In genomic region chr21:44918581-44919033, GRCh38 we compare ENCODE assay signal across 11 cellular contexts. TPM values are rescaled to one million over a fixed set of nuclear protein-coding genes. Genes with fewer than 3 reads are reported as not detected.
DNase-seq lines count a peak whose midpoint lies in the region; ATAC-seq lines count a peak whose summit lies in the region.
"Had no signal": no experiment of that assay in that cellular context is flagged by ENCODE, and none has a peak within 500 bp of the region (broad histone marks: within the 10 kb centered on the region; RNA-seq: fewer than 3 reads in every experiment).

No MANE protein-coding gene starts in this region.

- POLR2A ChIA-PET in activated CD4-positive, alpha-beta memory T cell treated with anti-CD3 and anti-CD28 coated beads, Interleukin-2, amount 10 ng/mL, durations not matched to agents 7 days and 5 days (lab: Charles Lee) = interaction anchor here (1.0 to 9.2 kb wide), 4 partner anchors 10 to 35 kb away, joined by 3 to 203 read pairs (median 8); no protein-coding TSS in a partner anchor

- DNase-seq in activated naive CD4-positive, alpha-beta T cell treated with anti-CD3 and anti-CD28 coated beads, Interleukin-2, amount 10 ng/mL, durations not matched to agents 7 days and 5 days = no peak
- no peak for DNase-seq in activated naive CD4-positive, alpha-beta T cell treated with Interleukin-2 at 50 U/mL for 16 hours
- DNase-seq in activated CD4-positive, alpha-beta memory T cell treated with anti-CD3 and anti-CD28 coated beads, Interleukin-2, amount 10 ng/mL, durations not matched to agents 7 days and 5 days = no peak
- DNase-seq in immature natural killer cell = no peak
- no peak for DNase-seq in stimulated activated naive CD8-positive, alpha-beta T cell treated with anti-CD3 and anti-CD28 coated beads, Interleukin-15, amount 100 ng/mL, for 72 hours
- DNase-seq in Ammon's horn (ENCODE audit: low spot score) = no peak
- DNase-seq in substantia nigra (lab: John Stamatoyannopoulos, UW) = no peak
- DNase-seq: Kasumi-1, NCI-H2227 treated with DMSO at 0.1 percent for 48 hours had no signal

- no peak overlapping the region for H3K27ac ChIP-seq in substantia nigra (ENCODE audit: low read depth, low read length, poor library complexity, severe bottlenecking)

- peak overlapping the region; percentile 92 for H3K4me3 Mint-ChIP-seq in activated naive CD4-positive, alpha-beta T cell treated with anti-CD3 and anti-CD28 coated beads, Interleukin-2, amount 10 ng/mL, durations not matched to agents 7 days and 5 days
- peak overlapping the region; percentile 100 for H3K4me3 Mint-ChIP-seq in activated CD4-positive, alpha-beta memory T cell treated with anti-CD3 and anti-CD28 coated beads, Interleukin-2, amount 10 ng/mL, durations not matched to agents 7 days and 5 days
- peak overlapping the region; percentile 85 to 100 (median 100) for H3K4me3 Mint-ChIP-seq in immature natural killer cell
- H3K4me3 Mint-ChIP-seq in stimulated activated naive CD8-positive, alpha-beta T cell treated with anti-CD3 and anti-CD28 coated beads, Interleukin-15, amount 100 ng/mL, for 72 hours = peak overlapping the region; percentile 94 to 99

- H3K27ac Mint-ChIP-seq in activated naive CD4-positive, alpha-beta T cell treated with anti-CD3 and anti-CD28 coated beads, Interleukin-2, amount 10 ng/mL, durations not matched to agents 7 days and 5 days = peak overlapping the region; percentile 83
- H3K27ac Mint-ChIP-seq in activated CD4-positive, alpha-beta memory T cell treated with anti-CD3 and anti-CD28 coated beads, Interleukin-2, amount 10 ng/mL, durations not matched to agents 7 days and 5 days = peak overlapping the region; percentile 85
- peak overlapping the region; percentile 93 to 98 (median 95) for H3K27ac Mint-ChIP-seq in immature natural killer cell
- peak overlapping the region; percentile 6 to 80 for H3K27ac Mint-ChIP-seq in stimulated activated naive CD8-positive, alpha-beta T cell treated with anti-CD3 and anti-CD28 coated beads, Interleukin-15, amount 100 ng/mL, for 72 hours

- peaks cover 79% of the 10 kb centered on the region for H3K4me1 Mint-ChIP-seq in activated naive CD4-positive, alpha-beta T cell treated with anti-CD3 and anti-CD28 coated beads, Interleukin-2, amount 10 ng/mL, durations not matched to agents 7 days and 5 days
- peaks cover 70% of the 10 kb centered on the region for H3K4me1 Mint-ChIP-seq in activated CD4-positive, alpha-beta memory T cell treated with anti-CD3 and anti-CD28 coated beads, Interleukin-2, amount 10 ng/mL, durations not matched to agents 7 days and 5 days
- H3K4me1 Mint-ChIP-seq in immature natural killer cell = peaks cover 81 to 86% of the 10 kb centered on the region in 2 donors
- peaks cover 83% of the 10 kb centered on the region for H3K4me1 Mint-ChIP-seq in stimulated activated naive CD8-positive, alpha-beta T cell treated with anti-CD3 and anti-CD28 coated beads, Interleukin-15, amount 100 ng/mL, for 72 hours

- CTCF ChIA-PET in activated naive CD4-positive, alpha-beta T cell treated with anti-CD3 and anti-CD28 coated beads, Interleukin-2, amount 10 ng/mL, durations not matched to agents 7 days and 5 days (lab: Charles Lee) = interaction anchor here (0.7 to 4.1 kb wide), 5 partner anchors 7 to 220 kb away, joined by 3 to 20 read pairs (median 5); no protein-coding TSS in a partner anchor
- CTCF ChIA-PET in activated CD4-positive, alpha-beta memory T cell treated with anti-CD3 and anti-CD28 coated beads, Interleukin-2, amount 10 ng/mL, durations not matched to agents 7 days and 5 days (lab: Charles Lee) = interaction anchor here (1.0 to 1.8 kb wide), 4 partner anchors 13 to 44 kb away, joined by 3 to 12 read pairs (median 4); no protein-coding TSS in a partner anchor

- no peak for ATAC-seq in stimulated activated naive CD8-positive, alpha-beta T cell treated with anti-CD3 and anti-CD28 coated beads, Interleukin-15, amount 100 ng/mL, for 72 hours
- no peak for ATAC-seq in GM18909 (IDR thresholded peaks at IDR 0.05; ENCODE audit: poor library complexity, unreplicated experiment)

- peaks cover 58% of the 10 kb centered on the region for H3K36me3 Mint-ChIP-seq in activated naive CD4-positive, alpha-beta T cell treated with anti-CD3 and anti-CD28 coated beads, Interleukin-2, amount 10 ng/mL, durations not matched to agents 7 days and 5 days
- peaks cover 71% of the 10 kb centered on the region for H3K36me3 Mint-ChIP-seq in activated CD4-positive, alpha-beta memory T cell treated with anti-CD3 and anti-CD28 coated beads, Interleukin-2, amount 10 ng/mL, durations not matched to agents 7 days and 5 days (ENCODE audit: low read depth)
- H3K36me3 Mint-ChIP-seq in immature natural killer cell = peaks cover 12 to 33% (median 16%) of the 10 kb centered on the region in 3 donors

- H3K9me3 Mint-ChIP-seq in activated naive CD4-positive, alpha-beta T cell treated with anti-CD3 and anti-CD28 coated beads, Interleukin-2, amount 10 ng/mL, durations not matched to agents 7 days and 5 days = no peaks in the 10 kb centered on the region
- H3K9me3 Mint-ChIP-seq in activated CD4-positive, alpha-beta memory T cell treated with anti-CD3 and anti-CD28 coated beads, Interleukin-2, amount 10 ng/mL, durations not matched to agents 7 days and 5 days = no peaks in the 10 kb centered on the region
- no peaks in the 10 kb centered on the region for H3K9me3 Mint-ChIP-seq in immature natural killer cell
- no peaks in the 10 kb centered on the region for H3K9me3 Mint-ChIP-seq in stimulated activated naive CD8-positive, alpha-beta T cell treated with anti-CD3 and anti-CD28 coated beads, Interleukin-15, amount 100 ng/mL, for 72 hours

- no peaks in the 10 kb centered on the region for H3K27me3 Mint-ChIP-seq in activated naive CD4-positive, alpha-beta T cell treated with anti-CD3 and anti-CD28 coated beads, Interleukin-2, amount 10 ng/mL, durations not matched to agents 7 days and 5 days
- H3K27me3 Mint-ChIP-seq in activated CD4-positive, alpha-beta memory T cell treated with anti-CD3 and anti-CD28 coated beads, Interleukin-2, amount 10 ng/mL, durations not matched to agents 7 days and 5 days = no peaks in the 10 kb centered on the region
- peaks cover 10 to 28% (median 28%) of the 10 kb centered on the region in 3 donors for H3K27me3 Mint-ChIP-seq in immature natural killer cell (ENCODE audit: low read depth in 3 of 3)
- H3K27me3 Mint-ChIP-seq in stimulated activated naive CD8-positive, alpha-beta T cell treated with anti-CD3 and anti-CD28 coated beads, Interleukin-15, amount 100 ng/mL, for 72 hours = no peaks in the 10 kb centered on the region

RNA-seq across cellular contexts. Expression of gene ITGB2, which starts 2.1 kb away (rescaled TPM):
- 100 to 1,000 TPM; 631 to 642 TPM for total RNA-seq in activated CD4-positive, alpha-beta memory T cell treated with anti-CD3 and anti-CD28 coated beads, Interleukin-2, amount 10 ng/mL, durations not matched to agents 7 days and 5 days
- polyA plus RNA-seq in immature natural killer cell = 1,000 to 10,000 TPM; 1,416 to 2,161 (median 1,452) TPM
- total RNA-seq: RPMI7951 had no signal

RNA-seq across cellular contexts. Expression of gene SLX9, which starts 21.2 kb away (rescaled TPM):
- 10 to 100 TPM; 42.4 to 47.0 TPM for total RNA-seq in activated CD4-positive, alpha-beta memory T cell treated with anti-CD3 and anti-CD28 coated beads, Interleukin-2, amount 10 ng/mL, durations not matched to agents 7 days and 5 days
- 10 to 100 TPM in 2 of 3 donors, 1 to 10 TPM in 1; 7.1 to 12.4 (median 11.3) TPM for polyA plus RNA-seq in immature natural killer cell

RNA-seq across cellular contexts. Expression of gene PTTG1IP, which starts 45.1 kb away (rescaled TPM):
- total RNA-seq in activated CD4-positive, alpha-beta memory T cell treated with anti-CD3 and anti-CD28 coated beads, Interleukin-2, amount 10 ng/mL, durations not matched to agents 7 days and 5 days = 10 to 100 TPM; 80.3 to 82.6 TPM
- 100 to 1,000 TPM in 1 of 3 donors, 10 to 100 TPM in 2; 67.7 to 103 (median 92.9) TPM for polyA plus RNA-seq in immature natural killer cell

Comparison
In these comparisons a context has a peak if more than half of its experiments do, and no peak if none do; other contexts are left out.
1. H3K27ac Mint-ChIP-seq: peak in every context shown above with its lines; median percentile 95 in immature natural killer cell; 85 in activated CD4-positive, alpha-beta memory T cell treated with anti-CD3 and anti-CD28 coated beads, Interleukin-2, amount 10 ng/mL, durations not matched to agents 7 days and 5 days; 83 in activated naive CD4-positive, alpha-beta T cell treated with anti-CD3 and anti-CD28 coated beads, Interleukin-2, amount 10 ng/mL, durations not matched to agents 7 days and 5 days; 43 in stimulated activated naive CD8-positive, alpha-beta T cell treated with anti-CD3 and anti-CD28 coated beads, Interleukin-15, amount 100 ng/mL, for 72 hours.